In the genomic region with DNA sequence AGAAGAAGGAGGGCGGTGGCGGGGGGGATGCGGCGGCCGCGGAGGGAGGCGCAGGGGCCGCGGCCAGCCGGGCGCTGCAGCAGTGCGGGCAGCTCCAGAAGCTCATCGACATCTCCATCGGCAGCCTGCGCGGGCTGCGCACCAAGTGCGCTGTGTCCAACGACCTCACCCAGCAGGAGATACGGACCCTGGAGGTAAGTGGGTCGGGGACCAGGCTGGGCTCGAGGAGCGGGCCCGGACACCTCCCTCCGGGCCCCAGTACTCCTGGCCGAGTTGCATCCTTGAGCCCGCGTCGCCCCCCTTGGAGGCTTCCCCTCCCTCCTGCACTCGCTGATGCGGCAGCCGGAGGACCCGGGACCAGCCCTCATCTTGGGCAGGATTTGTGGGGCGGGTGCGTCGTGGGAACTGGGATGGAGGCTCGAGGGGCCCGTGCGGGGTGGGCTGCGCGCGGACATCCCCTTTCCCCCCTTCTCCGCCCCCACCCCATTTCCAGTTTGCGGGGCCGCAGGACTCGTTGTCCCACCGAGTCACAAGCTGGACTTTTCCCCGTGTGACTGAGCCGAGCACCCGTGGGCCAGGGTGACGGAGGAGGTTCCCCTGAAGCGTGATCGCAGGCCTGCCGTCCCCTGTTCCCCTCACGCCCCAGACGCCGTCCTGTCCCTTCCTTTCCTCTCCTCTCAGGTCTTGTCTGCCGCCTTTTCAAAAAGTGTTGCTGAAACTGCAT, we compare ENCODE assay signal across 8 cellular contexts. TPM values are rescaled to one million over a fixed set of nuclear protein-coding genes. Genes with fewer than 3 reads are reported as not detected.
DNase-seq lines count a peak whose midpoint lies in the region; ATAC-seq and TF ChIP-seq lines count a peak whose summit lies in the region.

No MANE protein-coding gene starts in this region.

- H3K4me3 ChIP-seq in SJCRH30 = peak overlapping the region; percentile 75
- H3K4me3 ChIP-seq in epithelial cell of proximal tubule (ENCODE audit: low read depth, low read length) = peak overlapping the region; percentile 65
- peak overlapping the region; percentile 98 for H3K4me3 ChIP-seq in neural progenitor cell

- peaks cover 28% of the 10 kb centered on the region for H3K4me1 ChIP-seq in SJCRH30
- H3K4me1 ChIP-seq in neural progenitor cell = peaks cover 24% of the 10 kb centered on the region

- H3K27me3 ChIP-seq in SJCRH30 (peaks cover 6% of the 10 kb centered on the region; the same call in 1 of the 2 replicates), neural progenitor cell (peaks cover 6% of the 10 kb centered on the region)

- H3K36me3 Mint-ChIP-seq in neural progenitor cell = no peaks in the 10 kb centered on the region

- peaks cover 38% of the 10 kb centered on the region for H4K20me1 ChIP-seq in neural progenitor cell (ENCODE audit: low read depth)

- H3F3A ChIP-seq in neural progenitor cell (ENCODE audit: low read depth) = peaks cover 29% of the 10 kb centered on the region

- H3K27ac ChIP-seq in SJCRH30 (no peak overlapping the region), neural progenitor cell (no peak overlapping the region)

- DNase-seq in NCI-H1092 treated with DMSO at 0.1 percent for 48 hours (lab: John Stamatoyannopoulos, UW) = peak; percentile 21
- no peak for DNase-seq in NCI-H1092 (lab: John Stamatoyannopoulos, UW)
- no peak for DNase-seq in SJCRH30
- no peak for DNase-seq in epithelial cell of proximal tubule (ENCODE audit: low read depth)
- peak; percentile 32 for DNase-seq in neural progenitor cell (ENCODE audit: low spot score)
- DNase-seq in NCI-H1048 (lab: John Stamatoyannopoulos, UW) = no peak
- DNase-seq in NCI-H187 (lab: John Stamatoyannopoulos, UW) = no peak

- peaks cover 49% of the 10 kb centered on the region for H3K79me2 ChIP-seq in neural progenitor cell (ENCODE audit: low read depth)

- H3K4me1 Mint-ChIP-seq in neural progenitor cell = peaks cover 41% of the 10 kb centered on the region

- H3K9me3 ChIP-seq in SJCRH30 (replicated peaks) = no peaks in the 10 kb centered on the region
- no peaks in the 10 kb centered on the region for H3K9me3 ChIP-seq in neural progenitor cell (ENCODE audit: low read depth)

- H3K36me3 ChIP-seq in SJCRH30 = no peaks in the 10 kb centered on the region
- H3K36me3 ChIP-seq in neural progenitor cell = no peaks in the 10 kb centered on the region

- TF ChIP-seq CTCF in epithelial cell of proximal tubule (conservative IDR thresholded peaks at IDR 0.05; ENCODE audit: low read depth, low read length) (no peak), neural progenitor cell (IDR thresholded peaks at IDR 0.05) (no peak)

- no peaks in the 10 kb centered on the region for H3K9me3 Mint-ChIP-seq in neural progenitor cell

- peak overlapping the region; percentile 23 for H3K9ac ChIP-seq in neural progenitor cell

- H3K4me2 ChIP-seq in neural progenitor cell = peak overlapping the region; percentile 95

- H3K27me3 Mint-ChIP-seq in neural progenitor cell (ENCODE audit: insufficient read depth, low read depth) = peaks cover 14% of the 10 kb centered on the region

- H3K4me3 Mint-ChIP-seq in neural progenitor cell = peak overlapping the region; percentile 98

- peak overlapping the region; percentile 87 for H3K27ac Mint-ChIP-seq in neural progenitor cell

- ATAC-seq in HG03139 (IDR thresholded peaks at IDR 0.05; ENCODE audit: unreplicated experiment) = no peak

- peak overlapping the region; percentile 92 for H2AFZ ChIP-seq in neural progenitor cell (replicated peaks)

RNA-seq across cellular contexts. Expression of gene KSR1, which starts 0.6 kb away (rescaled TPM):
- total RNA-seq in SJCRH30 (2014; rRNA removed; shearing (Covaris generic)) = 35.9 and 37.6 TPM in 2 replicates
- 7.2 and 19.9 TPM in 2 replicates for total RNA-seq in epithelial cell of proximal tubule
- total RNA-seq in neural progenitor cell (ENCODE audit: low replicate concordance) = 16.4 and 19.2 TPM in 2 replicates

Comparison
In these comparisons a context has a peak if more than half of its experiments do, and no peak if none do; other contexts are left out.
1. DNase-seq: peak in NCI-H1092 treated with DMSO at 0.1 percent for 48 hours (single experiment) and neural progenitor cell (single experiment); none in NCI-H1092 (single experiment), SJCRH30 (0 of 2), epithelial cell of proximal tubule (single experiment), NCI-H1048 (single experiment) and NCI-H187 (0 of 2).
2. Peak in every context shown above with its lines, with median percentiles within 50 percentile points of each other: H3K4me3 ChIP-seq.